In genomic region chr21:31558839-31559367, GRCh38 we compare ENCODE assay signal across 1 cellular context.
A peak's percentile ranks its signal among the peaks of the same experiment; 100 is the strongest.
TF ChIP-seq lines count a peak whose summit lies in the region.

No MANE protein-coding gene starts in this region.

TF ChIP-seq in GM12878, 131 proteins besides CTCF, POLR2A, EP300 and RAD21 (continued from another document and continues in another):
- TF ChIP-seq USF1 (IDR thresholded peaks at IDR 0.05; ENCODE audit: borderline replicate concordance, extremely low read length, insufficient read depth, low read depth, low read length): no peak
- no peak for TF ChIP-seq POLR2AphosphoS5 (IDR thresholded peaks at IDR 0.05; ENCODE audit: low read length)
- no peak for TF ChIP-seq CEBPB (IDR thresholded peaks at IDR 0.05; ENCODE audit: borderline replicate concordance in 1 of 2, low read depth in 2 of 2, low read length in 2 of 2)
- TF ChIP-seq E2F4 (IDR thresholded peaks at IDR 0.05; ENCODE audit: low read depth, low read length): peak; percentile 81
- TF ChIP-seq FOXK2 (IDR thresholded peaks at IDR 0.05): no peak
- TF ChIP-seq SMC3 (IDR thresholded peaks at IDR 0.05; ENCODE audit: borderline replicate concordance, low read length): no peak
- TF ChIP-seq, protein P1, sequence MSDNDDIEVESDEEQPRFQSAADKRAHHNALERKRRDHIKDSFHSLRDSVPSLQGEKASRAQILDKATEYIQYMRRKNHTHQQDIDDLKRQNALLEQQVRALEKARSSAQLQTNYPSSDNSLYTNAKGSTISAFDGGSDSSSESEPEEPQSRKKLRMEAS (IDR thresholded peaks at IDR 0.05; ENCODE audit: low read depth, low read length): no peak
- no peak for TF ChIP-seq ESRRA (IDR thresholded peaks at IDR 0.05; ENCODE audit: low read length)
- TF ChIP-seq, protein P2, sequence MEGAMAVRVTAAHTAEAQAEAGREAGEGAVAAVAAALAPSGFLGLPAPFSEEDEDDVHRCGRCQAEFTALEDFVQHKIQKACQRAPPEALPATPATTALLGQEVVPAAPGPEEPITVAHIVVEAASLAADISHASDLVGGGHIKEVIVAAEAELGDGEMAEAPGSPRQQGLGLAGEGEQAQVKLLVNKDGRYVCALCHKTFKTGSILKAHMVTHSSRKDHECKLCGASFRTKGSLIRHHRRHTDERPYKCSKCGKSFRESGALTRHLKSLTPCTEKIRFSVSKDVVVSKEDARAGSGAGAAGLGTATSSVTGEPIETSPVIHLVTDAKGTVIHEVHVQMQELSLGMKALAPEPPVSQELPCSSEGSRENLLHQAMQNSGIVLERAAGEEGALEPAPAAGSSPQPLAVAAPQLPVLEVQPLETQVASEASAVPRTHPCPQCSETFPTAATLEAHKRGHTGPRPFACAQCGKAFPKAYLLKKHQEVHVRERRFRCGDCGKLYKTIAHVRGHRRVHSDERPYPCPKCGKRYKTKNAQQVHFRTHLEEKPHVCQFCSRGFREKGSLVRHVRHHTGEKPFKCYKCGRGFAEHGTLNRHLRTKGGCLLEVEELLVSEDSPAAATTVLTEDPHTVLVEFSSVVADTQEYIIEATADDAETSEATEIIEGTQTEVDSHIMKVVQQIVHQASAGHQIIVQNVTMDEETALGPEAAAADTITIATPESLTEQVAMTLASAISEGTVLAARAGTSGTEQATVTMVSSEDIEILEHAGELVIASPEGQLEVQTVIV (IDR thresholded peaks at IDR 0.05; ENCODE audit: borderline replicate concordance, partially characterized antibody): no peak
- TF ChIP-seq, protein P3, sequence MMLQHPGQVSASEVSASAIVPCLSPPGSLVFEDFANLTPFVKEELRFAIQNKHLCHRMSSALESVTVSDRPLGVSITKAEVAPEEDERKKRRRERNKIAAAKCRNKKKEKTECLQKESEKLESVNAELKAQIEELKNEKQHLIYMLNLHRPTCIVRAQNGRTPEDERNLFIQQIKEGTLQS (IDR thresholded peaks at IDR 0.05; ENCODE audit: borderline replicate concordance, extremely low read depth, low read depth, low read length): no peak
- TF ChIP-seq BCL3 (IDR thresholded peaks at IDR 0.05; ENCODE audit: borderline replicate concordance, insufficient read depth, low read depth, low read length, poor library complexity, severe bottlenecking): no peak
- no peak for TF ChIP-seq MLLT1 (IDR thresholded peaks at IDR 0.05)
- no peak for TF ChIP-seq RAD51 (IDR thresholded peaks at IDR 0.05)
- no peak for TF ChIP-seq WRNIP1 (IDR thresholded peaks at IDR 0.05; ENCODE audit: borderline replicate concordance, low read depth, low read length)
- TF ChIP-seq NRF1 (conservative IDR thresholded peaks at IDR 0.05; ENCODE audit: low read depth, low read length): no peak
- TF ChIP-seq PAX5 (IDR thresholded peaks at IDR 0.05; ENCODE audit: borderline replicate concordance, low read depth, low read length): no peak
- TF ChIP-seq EGR1 (IDR thresholded peaks at IDR 0.05; ENCODE audit: borderline replicate concordance in 1 of 2, low read depth in 2 of 2, low read length in 2 of 2): no peak
- TF ChIP-seq, protein P4, sequence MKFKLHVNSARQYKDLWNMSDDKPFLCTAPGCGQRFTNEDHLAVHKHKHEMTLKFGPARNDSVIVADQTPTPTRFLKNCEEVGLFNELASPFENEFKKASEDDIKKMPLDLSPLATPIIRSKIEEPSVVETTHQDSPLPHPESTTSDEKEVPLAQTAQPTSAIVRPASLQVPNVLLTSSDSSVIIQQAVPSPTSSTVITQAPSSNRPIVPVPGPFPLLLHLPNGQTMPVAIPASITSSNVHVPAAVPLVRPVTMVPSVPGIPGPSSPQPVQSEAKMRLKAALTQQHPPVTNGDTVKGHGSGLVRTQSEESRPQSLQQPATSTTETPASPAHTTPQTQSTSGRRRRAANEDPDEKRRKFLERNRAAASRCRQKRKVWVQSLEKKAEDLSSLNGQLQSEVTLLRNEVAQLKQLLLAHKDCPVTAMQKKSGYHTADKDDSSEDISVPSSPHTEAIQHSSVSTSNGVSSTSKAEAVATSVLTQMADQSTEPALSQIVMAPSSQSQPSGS (IDR thresholded peaks at IDR 0.05; ENCODE audit: low read length): no peak
- no peak for TF ChIP-seq NR2C1 (IDR thresholded peaks at IDR 0.05)
- TF ChIP-seq PBX3 (IDR thresholded peaks at IDR 0.05; ENCODE audit: insufficient replicate concordance, low read depth, low read length): peak; percentile 93
- no peak for TF ChIP-seq CHD1 (IDR thresholded peaks at IDR 0.05; ENCODE audit: low read depth, low read length)
- no peak for TF ChIP-seq JUNB (IDR thresholded peaks at IDR 0.05)
- TF ChIP-seq, protein P5, sequence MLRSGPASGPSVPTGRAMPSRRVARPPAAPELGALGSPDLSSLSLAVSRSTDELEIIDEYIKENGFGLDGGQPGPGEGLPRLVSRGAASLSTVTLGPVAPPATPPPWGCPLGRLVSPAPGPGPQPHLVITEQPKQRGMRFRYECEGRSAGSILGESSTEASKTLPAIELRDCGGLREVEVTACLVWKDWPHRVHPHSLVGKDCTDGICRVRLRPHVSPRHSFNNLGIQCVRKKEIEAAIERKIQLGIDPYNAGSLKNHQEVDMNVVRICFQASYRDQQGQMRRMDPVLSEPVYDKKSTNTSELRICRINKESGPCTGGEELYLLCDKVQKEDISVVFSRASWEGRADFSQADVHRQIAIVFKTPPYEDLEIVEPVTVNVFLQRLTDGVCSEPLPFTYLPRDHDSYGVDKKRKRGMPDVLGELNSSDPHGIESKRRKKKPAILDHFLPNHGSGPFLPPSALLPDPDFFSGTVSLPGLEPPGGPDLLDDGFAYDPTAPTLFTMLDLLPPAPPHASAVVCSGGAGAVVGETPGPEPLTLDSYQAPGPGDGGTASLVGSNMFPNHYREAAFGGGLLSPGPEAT (IDR thresholded peaks at IDR 0.05; ENCODE audit: low read depth): no peak
- TF ChIP-seq ZNF384 (IDR thresholded peaks at IDR 0.05; ENCODE audit: borderline replicate concordance, low read depth, low read length): no peak
- no peak for TF ChIP-seq ZBTB4 (CRISPR knock-in tag; IDR thresholded peaks at IDR 0.05)
- TF ChIP-seq MEF2A (IDR thresholded peaks at IDR 0.05; ENCODE audit: insufficient read depth, low read depth, low read length): no peak
- TF ChIP-seq ZBTB11 (CRISPR knock-in tag; IDR thresholded peaks at IDR 0.05): no peak
- no peak for TF ChIP-seq RBBP5 (conservative IDR thresholded peaks at IDR 0.05)
- 0 out of 2 replicates have a peak, but pooled peaks have one; percentile 60 for TF ChIP-seq BCLAF1 (IDR thresholded peaks at IDR 0.05)
- no peak for TF ChIP-seq ASH2L (IDR thresholded peaks at IDR 0.05; ENCODE audit: borderline replicate concordance, low read depth)
- TF ChIP-seq STAT1 (conservative IDR thresholded peaks at IDR 0.05): no peak
- TF ChIP-seq HDGF (IDR thresholded peaks at IDR 0.05): no peak
- no peak for TF ChIP-seq ZNF207 (IDR thresholded peaks at IDR 0.05; ENCODE audit: borderline replicate concordance)
- no peak for TF ChIP-seq SMAD1 (IDR thresholded peaks at IDR 0.05; ENCODE audit: low read depth, partially characterized antibody)
